Comparison of ENCODE assay signal across 10 cellular contexts in the genomic region with DNA sequence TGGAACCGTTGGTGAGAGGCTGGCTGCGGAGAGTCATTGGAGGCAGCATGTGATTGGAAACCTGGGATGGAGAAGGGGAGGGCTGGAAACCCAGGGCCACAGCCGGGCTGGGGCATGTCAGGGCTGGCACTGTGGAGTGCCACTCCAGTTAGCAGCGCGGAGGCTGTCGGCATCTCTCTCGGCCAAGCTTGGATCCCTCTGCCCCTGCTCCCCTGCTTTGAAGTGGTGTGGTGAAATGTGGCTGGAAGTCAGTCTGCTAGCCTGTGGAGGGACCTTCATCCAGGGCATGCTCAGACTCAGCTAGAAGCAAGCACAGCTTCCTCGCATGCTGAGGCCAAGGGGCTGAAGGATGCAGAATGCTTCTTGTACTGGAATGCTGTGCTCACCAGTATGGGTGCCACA. TPM values are rescaled to one million over a fixed set of nuclear protein-coding genes. Genes with fewer than 3 reads are reported as not detected.
DNase-seq lines count a peak whose midpoint lies in the region; ATAC-seq, FAIRE-seq and TF ChIP-seq lines count a peak whose summit lies in the region.
"Had no signal": no experiment of that assay in that cellular context is flagged by ENCODE, and none has a peak within 500 bp of the region (broad histone marks: within the 10 kb centered on the region; RNA-seq: fewer than 3 reads in every experiment).

No MANE protein-coding gene starts in this region.

- no peak for ATAC-seq in activated CD8-positive, alpha-beta memory T cell treated with anti-CD3 and anti-CD28 coated beads, Interleukin-2, amount 10 ng/mL, durations not matched to agents 7 days and 5 days
- ATAC-seq in HG03095 (IDR thresholded peaks at IDR 0.05; ENCODE audit: unreplicated experiment): no peak

- H3K27ac ChIP-seq in astrocyte (ENCODE audit: low read depth, low read length): no peak overlapping the region
- H3K27ac ChIP-seq in urinary bladder (ENCODE audit: low read depth): peak overlapping the region; percentile 46
- H3K27ac ChIP-seq: C4-2B had no signal

- CTCF ChIA-PET in activated CD8-positive, alpha-beta memory T cell treated with anti-CD3 and anti-CD28 coated beads, Interleukin-2, amount 10 ng/mL, durations not matched to agents 7 days and 5 days (lab: Charles Lee): interaction anchor here (1.5 kb wide), 1 partner anchor 13 kb away, joined by 4 read pairs; the partner anchor contains the start of gene SLCO3A1

- FAIRE-seq in astrocyte (lab: Jason Lieb, UNC): no peak

- TF ChIP-seq CTCF in astrocyte (IDR thresholded peaks at IDR 0.05; ENCODE audit: insufficient read depth, low read depth, low read length): no peak

- H3K4me3 Mint-ChIP-seq in activated CD8-positive, alpha-beta memory T cell treated with anti-CD3 and anti-CD28 coated beads, Interleukin-2, amount 10 ng/mL, durations not matched to agents 7 days and 5 days: no peak overlapping the region
- peak overlapping the region; percentile 61 for H3K4me3 Mint-ChIP-seq in astrocyte (ENCODE audit: unreplicated experiment)

- H3K9me3 Mint-ChIP-seq in activated CD8-positive, alpha-beta memory T cell treated with anti-CD3 and anti-CD28 coated beads, Interleukin-2, amount 10 ng/mL, durations not matched to agents 7 days and 5 days (ENCODE audit: low read depth): no peaks in the 10 kb centered on the region
- H3K9me3 Mint-ChIP-seq in astrocyte (ENCODE audit: unreplicated experiment): peaks cover 4% of the 10 kb centered on the region

- H3K36me3 ChIP-seq in astrocyte (ENCODE audit: insufficient read depth, low read length) (no peaks in the 10 kb centered on the region), urinary bladder (ENCODE audit: insufficient read depth) (no peaks in the 10 kb centered on the region)

- peaks cover 2% of the 10 kb centered on the region for H3K27me3 Mint-ChIP-seq in activated CD8-positive, alpha-beta memory T cell treated with anti-CD3 and anti-CD28 coated beads, Interleukin-2, amount 10 ng/mL, durations not matched to agents 7 days and 5 days
- no peaks in the 10 kb centered on the region for H3K27me3 Mint-ChIP-seq in astrocyte (ENCODE audit: low read depth, unreplicated experiment)

- no peak overlapping the region for H3K9ac ChIP-seq in astrocyte (ENCODE audit: low read length)

- H3K36me3 Mint-ChIP-seq in activated CD8-positive, alpha-beta memory T cell treated with anti-CD3 and anti-CD28 coated beads, Interleukin-2, amount 10 ng/mL, durations not matched to agents 7 days and 5 days: peaks cover 16% of the 10 kb centered on the region
- no peaks in the 10 kb centered on the region for H3K36me3 Mint-ChIP-seq in astrocyte (ENCODE audit: low read depth, unreplicated experiment)

- WGBS in urinary bladder: 59% methylated on average over 8 of the region's 8 CpGs

- DNase-seq in activated CD8-positive, alpha-beta memory T cell treated with anti-CD3 and anti-CD28 coated beads, Interleukin-2, amount 10 ng/mL, durations not matched to agents 7 days and 5 days: no peak
- no peak for DNase-seq in activated CD8-positive, alpha-beta memory T cell treated with anti-CD3 and anti-CD28 coated beads, Interleukin-2, amount 50 U/mL, for 4 hours
- DNase-seq in astrocyte (ENCODE audit: low read depth) (no peak), left kidney (ENCODE audit: low read depth, low spot score) (peak; percentile 36), NCI-H82 (lab: John Stamatoyannopoulos, UW) (no peak), COLO829 (ENCODE audit: low spot score) (no peak)
- DNase-seq: OCI-M1 had no signal

- peaks cover 4% of the 10 kb centered on the region for H4K20me1 ChIP-seq in astrocyte (ENCODE audit: insufficient read depth, low read length)

- no peak overlapping the region for H3K4me2 ChIP-seq in astrocyte (ENCODE audit: low read length)

- H2AFZ ChIP-seq in astrocyte (ENCODE audit: low read depth, low read length): no peak overlapping the region

- no peaks in the 10 kb centered on the region for H3K9me3 ChIP-seq in astrocyte (ENCODE audit: insufficient read depth, low read depth, low read length)

- H3K4me3 ChIP-seq in astrocyte (ENCODE audit: insufficient read depth, low read depth, low read length) (no peak overlapping the region), urinary bladder (ENCODE audit: low read depth, low read length) (no peak overlapping the region)

- peak overlapping the region; percentile 11 for H3K27ac Mint-ChIP-seq in activated CD8-positive, alpha-beta memory T cell treated with anti-CD3 and anti-CD28 coated beads, Interleukin-2, amount 10 ng/mL, durations not matched to agents 7 days and 5 days
- peak overlapping the region; percentile 90 for H3K27ac Mint-ChIP-seq in astrocyte (ENCODE audit: unreplicated experiment)

- H3K4me1 ChIP-seq in astrocyte (ENCODE audit: insufficient read depth, low read length): peaks cover 16% of the 10 kb centered on the region
- peaks cover 4% of the 10 kb centered on the region for H3K4me1 ChIP-seq in urinary bladder (ENCODE audit: insufficient read depth)

- peaks cover 69% of the 10 kb centered on the region for H3K4me1 Mint-ChIP-seq in activated CD8-positive, alpha-beta memory T cell treated with anti-CD3 and anti-CD28 coated beads, Interleukin-2, amount 10 ng/mL, durations not matched to agents 7 days and 5 days
- H3K4me1 Mint-ChIP-seq in astrocyte (ENCODE audit: low read depth, unreplicated experiment): peaks cover 32% of the 10 kb centered on the region

- no peaks in the 10 kb centered on the region for H3K27me3 ChIP-seq in astrocyte (ENCODE audit: insufficient read depth, low read length)

- H3K79me2 ChIP-seq in astrocyte (ENCODE audit: insufficient read depth, low read length): no peaks in the 10 kb centered on the region

RNA-seq across cellular contexts. Expression of gene SLCO3A1, which starts 13.5 kb away (rescaled TPM):
- 10 to 100 TPM; 20.8 to 32.0 TPM for total RNA-seq in activated CD8-positive, alpha-beta memory T cell treated with anti-CD3 and anti-CD28 coated beads, Interleukin-2, amount 10 ng/mL, durations not matched to agents 7 days and 5 days
- 9.4 and 11.4 TPM in 2 replicates for total RNA-seq in astrocyte
- total RNA-seq in urinary bladder: 4.4 TPM
- 12.8 TPM for polyA plus RNA-seq in urinary bladder
